In the genomic region with DNA sequence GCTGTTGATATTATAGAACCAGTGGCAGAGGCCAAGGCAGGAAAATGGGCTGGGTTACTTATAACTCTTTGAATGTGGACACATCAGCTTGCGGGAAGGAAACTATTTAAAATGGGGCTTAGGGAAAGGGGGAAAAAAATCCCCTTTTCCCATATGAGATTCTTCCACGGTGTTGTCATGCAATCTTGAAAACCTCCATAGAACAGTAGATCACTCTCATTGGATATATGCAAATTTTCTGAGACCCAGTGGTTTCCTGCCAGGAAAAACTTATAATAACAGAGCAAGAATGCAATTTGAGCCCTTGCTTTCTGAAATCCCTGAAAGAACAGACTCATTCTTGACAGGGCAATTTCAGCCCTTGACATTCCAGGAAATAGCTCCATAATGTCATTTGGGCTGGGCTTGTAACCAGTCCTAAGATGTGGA, we compare ENCODE assay signal across 1 cellular context.
TF ChIP-seq lines count a peak whose summit lies in the region.

No MANE protein-coding gene starts in this region.

TF ChIP-seq in HEK293, 187 proteins besides CTCF, POLR2A, EP300 and RAD21 (continued from another document):
- TF ChIP-seq ZBTB10 (tag by site-specific recombination; IDR thresholded peaks at IDR 0.05) (no peak), ZNF473 (tag by site-specific recombination; IDR thresholded peaks at IDR 0.05) (no peak), ZBTB6 (tag by site-specific recombination; IDR thresholded peaks at IDR 0.05) (peak; percentile 47; the same call in 1 of the 2 replicates), KLF8 (tag by site-specific recombination; IDR thresholded peaks at IDR 0.05) (no peak), PRDM10 (tag by site-specific recombination; IDR thresholded peaks at IDR 0.05) (peak; percentile 58)
- TF ChIP-seq, protein P1, sequence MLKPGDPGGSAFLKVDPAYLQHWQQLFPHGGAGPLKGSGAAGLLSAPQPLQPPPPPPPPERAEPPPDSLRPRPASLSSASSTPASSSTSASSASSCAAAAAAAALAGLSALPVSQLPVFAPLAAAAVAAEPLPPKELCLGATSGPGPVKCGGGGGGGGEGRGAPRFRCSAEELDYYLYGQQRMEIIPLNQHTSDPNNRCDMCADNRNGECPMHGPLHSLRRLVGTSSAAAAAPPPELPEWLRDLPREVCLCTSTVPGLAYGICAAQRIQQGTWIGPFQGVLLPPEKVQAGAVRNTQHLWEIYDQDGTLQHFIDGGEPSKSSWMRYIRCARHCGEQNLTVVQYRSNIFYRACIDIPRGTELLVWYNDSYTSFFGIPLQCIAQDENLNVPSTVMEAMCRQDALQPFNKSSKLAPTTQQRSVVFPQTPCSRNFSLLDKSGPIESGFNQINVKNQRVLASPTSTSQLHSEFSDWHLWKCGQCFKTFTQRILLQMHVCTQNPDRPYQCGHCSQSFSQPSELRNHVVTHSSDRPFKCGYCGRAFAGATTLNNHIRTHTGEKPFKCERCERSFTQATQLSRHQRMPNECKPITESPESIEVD (tag by site-specific recombination; IDR thresholded peaks at IDR 0.05) = peak; percentile 88
